In the genomic region with DNA sequence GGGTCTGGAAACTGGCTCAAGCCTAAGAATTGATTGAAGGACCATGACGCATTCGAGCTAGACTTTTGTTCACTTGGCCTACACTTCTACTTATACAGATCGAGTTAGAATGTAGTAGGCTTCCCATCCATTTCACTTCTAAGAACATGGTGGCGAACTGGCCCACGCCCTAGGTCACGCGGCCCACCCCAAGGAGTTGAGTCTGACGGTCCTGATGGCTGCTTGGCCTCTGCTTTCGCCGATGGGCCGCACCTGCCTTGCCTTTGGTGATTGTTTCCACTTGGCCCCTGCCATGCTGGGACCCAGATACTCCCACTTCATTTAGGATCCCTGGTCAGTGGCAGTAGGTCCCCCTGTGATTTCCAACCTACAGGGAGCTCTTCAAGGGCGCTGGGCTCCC, we compare ENCODE assay signal across 26 cellular contexts.
"Had no signal": no experiment of that assay in that cellular context is flagged by ENCODE, and none has a peak within 500 bp of the region (broad histone marks: within the 10 kb centered on the region; RNA-seq: fewer than 3 reads in every experiment).

No MANE protein-coding gene starts in this region.

- H3K4me3 ChIP-seq: coronary artery, esophagus muscularis mucosa, lower lobe of right lung, pancreas, smooth muscle cell, suprapubic skin, transverse colon, vagina had no signal

- H3K27me3 ChIP-seq: esophagus muscularis mucosa, pancreas, suprapubic skin, transverse colon, vagina had no signal

- H3K4me1 ChIP-seq: pancreas had no signal

- DNase-seq: dermis blood vessel endothelial cell; effector memory CD4-positive, alpha-beta T cell; foreskin melanocyte; glutamatergic neuron; islet precursor cell; kidney glomerular epithelial cell; lower lobe of right lung; naive thymus-derived CD8-positive, alpha-beta T cell; nephron progenitor cell; occipital lobe; retina; stimulated activated CD4-positive, alpha-beta T cell treated with anti-CD3 and anti-CD28 coated beads, Interleukin-12 subunit alpha, Interleukin-12 subunit beta, amount 100 ng/mL, for 4 hours; stimulated activated CD4-positive, alpha-beta T cell treated with anti-CD3 and anti-CD28 coated beads, Interleukin-1b, Interleukin-23, amount 100 ng/mL, for 48 hours; stimulated activated CD4-positive, alpha-beta T cell treated with anti-CD3 and anti-CD28 coated beads, Interleukin-4, amount 100 ng/mL, for 1 hour; stimulated activated CD8-positive, alpha-beta memory T cell treated with anti-CD3 and anti-CD28 coated beads, Interleukin-4, amount 100 ng/mL, for 48 hours; stimulated activated naive CD4-positive, alpha-beta T cell; stimulated activated naive CD8-positive, alpha-beta T cell treated with anti-CD3 and anti-CD28 coated beads, Interleukin-15, amount 100 ng/mL, for 72 hours; transverse colon had no signal

- H3K36me3 ChIP-seq: esophagus muscularis mucosa, lower lobe of right lung, pancreas, suprapubic skin, transverse colon, vagina had no signal

- H3K27ac ChIP-seq: coronary artery, esophagus muscularis mucosa, lower lobe of right lung, pancreas, suprapubic skin, transverse colon, vagina had no signal

- ATAC-seq: left lobe of liver; lower lobe of right lung; naive thymus-derived CD8-positive, alpha-beta T cell; pancreas; sciatic nerve; stimulated activated naive CD8-positive, alpha-beta T cell treated with anti-CD3 and anti-CD28 coated beads, Interleukin-15, amount 100 ng/mL, for 72 hours had no signal

- H3K9me3 ChIP-seq: esophagus muscularis mucosa, lower lobe of right lung, pancreas, suprapubic skin, transverse colon, vagina had no signal
